8 cellular contexts compared by ENCODE assay signal in genomic region chr21:35051287-35051818, GRCh38. TPM values are rescaled to one million over a fixed set of nuclear protein-coding genes. Genes with fewer than 3 reads are reported as not detected.
DNase-seq lines count a peak whose midpoint lies in the region; ATAC-seq and TF ChIP-seq lines count a peak whose summit lies in the region.

No MANE protein-coding gene starts in this region.

- H3K27ac ChIP-seq in CD8-positive, alpha-beta memory T cell (ENCODE audit: low read depth, low read length): peak overlapping the region; percentile 4
- peak overlapping the region; percentile 30 for H3K27ac ChIP-seq in left ventricle myocardium inferior (replicated peaks)
- H3K27ac ChIP-seq in sigmoid colon: peak overlapping the region in 3 of 4 donors; percentile 69 to 80 (median 79)

- H3K27me3 Mint-ChIP-seq in CD8-positive, alpha-beta memory T cell: peaks cover 0 to 20% of the 10 kb centered on the region in 2 donors

- TF ChIP-seq POLR2A in sigmoid colon (IDR thresholded peaks at IDR 0.05): no peak

- H3K4me3 Mint-ChIP-seq in CD8-positive, alpha-beta memory T cell: peak overlapping the region; percentile 52 to 98 (median 97)

- H3K36me3 ChIP-seq in CD8-positive, alpha-beta memory T cell (ENCODE audit: insufficient read depth, low read length): no peaks in the 10 kb centered on the region
- H3K36me3 ChIP-seq in left ventricle myocardium inferior (no peaks in the 10 kb centered on the region), sigmoid colon (no peaks in the 10 kb centered on the region)

- H3K4me1 ChIP-seq in CD8-positive, alpha-beta memory T cell (ENCODE audit: insufficient read depth, low read length): peaks cover 43% of the 10 kb centered on the region
- H3K4me1 ChIP-seq in left ventricle myocardium inferior (peaks cover 17% of the 10 kb centered on the region), sigmoid colon (peaks cover 0 to 77% (median 69%) of the 10 kb centered on the region in 4 donors)

- peaks cover 0 to 21% (median 0%) of the 10 kb centered on the region in 3 donors for H3K36me3 Mint-ChIP-seq in CD8-positive, alpha-beta memory T cell
- H3K36me3 Mint-ChIP-seq in activated naive CD4-positive, alpha-beta T cell treated with anti-CD3 and anti-CD28 coated beads, Interleukin-2, amount 50 U/mL, for 72 hours: peaks cover 0 to 16% of the 10 kb centered on the region in 2 donors

- H3K4me3 ChIP-seq in CD8-positive, alpha-beta memory T cell (ENCODE audit: low read length): peak overlapping the region; percentile 2
- H3K4me3 ChIP-seq in left ventricle myocardium inferior: no peak overlapping the region
- H3K4me3 ChIP-seq in sigmoid colon: no peak overlapping the region

- H3K9me3 Mint-ChIP-seq in CD8-positive, alpha-beta memory T cell: peaks cover 0 to 7% (median 2%) of the 10 kb centered on the region in 5 donors
- no peaks in the 10 kb centered on the region for H3K9me3 Mint-ChIP-seq in activated naive CD4-positive, alpha-beta T cell treated with anti-CD3 and anti-CD28 coated beads, Interleukin-2, amount 50 U/mL, for 72 hours

- CTCF ChIA-PET in CD8-positive, alpha-beta memory T cell (lab: Charles Lee): interaction anchor here (0.7 to 7.4 kb wide), 25 partner anchors 8 to 349 kb away, joined by 3 to 83 read pairs (median 4); no protein-coding TSS in a partner anchor

- H3K27ac Mint-ChIP-seq in CD8-positive, alpha-beta memory T cell: peak overlapping the region; percentile 92 to 98 (median 97)
- H3K27ac Mint-ChIP-seq in activated naive CD4-positive, alpha-beta T cell treated with anti-CD3 and anti-CD28 coated beads, Interleukin-2, amount 50 U/mL, for 72 hours: peak overlapping the region; percentile 88 to 99

- H3K9me3 ChIP-seq in CD8-positive, alpha-beta memory T cell (ENCODE audit: low read length): no peaks in the 10 kb centered on the region
- no peaks in the 10 kb centered on the region for H3K9me3 ChIP-seq in left ventricle myocardium inferior (replicated peaks)
- H3K9me3 ChIP-seq in sigmoid colon: no peaks in the 10 kb centered on the region

- no peak for TF ChIP-seq EP300 in sigmoid colon (IDR thresholded peaks at IDR 0.05)

- H3K27me3 ChIP-seq in CD8-positive, alpha-beta memory T cell (ENCODE audit: insufficient read depth, low read length, poor library complexity, severe bottlenecking): no peaks in the 10 kb centered on the region
- H3K27me3 ChIP-seq in left ventricle myocardium inferior (ENCODE audit: low read depth): peaks cover 29% of the 10 kb centered on the region
- H3K27me3 ChIP-seq in sigmoid colon: no peaks in the 10 kb centered on the region

- peak; percentile 69 to 89 (median 81) for DNase-seq in CD8-positive, alpha-beta memory T cell
- DNase-seq in SKM-1 (lab: John Stamatoyannopoulos, UW; ENCODE audit: unreplicated experiment) (peak; percentile 96), left ventricle myocardium inferior (peak; percentile 83), sigmoid colon (peak; percentile 90), hepatic stellate cell (ENCODE audit: low spot score) (no peak)
- peak; percentile 75 to 88 for DNase-seq in activated naive CD4-positive, alpha-beta T cell treated with anti-CD3 and anti-CD28 coated beads, Interleukin-2, amount 50 U/mL, for 72 hours (ENCODE audit: low spot score in 2 of 2)

- H3K4me1 Mint-ChIP-seq in CD8-positive, alpha-beta memory T cell: peaks cover 43 to 48% (median 47%) of the 10 kb centered on the region in 3 donors

- 1 to 12% methylated on average over 12 of the region's 12 CpGs for WGBS in sigmoid colon, 2 donors

- POLR2A ChIA-PET in CD8-positive, alpha-beta memory T cell (lab: Charles Lee): interaction anchor here (0.6 to 2.8 kb wide), 7 partner anchors 11 to 1668 kb away, joined by 4 to 13 read pairs (median 5); no protein-coding TSS in a partner anchor

- TF ChIP-seq CTCF in left ventricle myocardium inferior (IDR thresholded peaks at IDR 0.05; ENCODE audit: borderline replicate concordance): peak; percentile 75
- peak in 2 of 4 experiments; percentile 26 to 34 for TF ChIP-seq CTCF in sigmoid colon (IDR thresholded peaks at IDR 0.05)

- intact Hi-C loops in left ventricle myocardium inferior (cut with micrococcal nuclease) (no loop called here), sigmoid colon (cut with DNase I) (loop anchor here (2.0 to 5.0 kb wide), 5 partner anchors 159 to 976 kb away; no protein-coding TSS in a partner anchor)

- ATAC-seq in HG03571 (IDR thresholded peaks at IDR 0.05; ENCODE audit: unreplicated experiment) (peak; percentile 24), HG02840 (IDR thresholded peaks at IDR 0.05; ENCODE audit: low FRiP score, unreplicated experiment) (no peak)
- ATAC-seq in activated naive CD4-positive, alpha-beta T cell treated with anti-CD3 and anti-CD28 coated beads, Interleukin-2, amount 50 U/mL, for 72 hours: peak; percentile 45 to 49

RNA-seq across cellular contexts. Expression of gene RUNX1, which starts 2.3 kb away (rescaled TPM):
- 10 to 100 TPM; 40.3 to 41.5 TPM for total RNA-seq in CD8-positive, alpha-beta memory T cell
- 22.0 TPM for polyA plus RNA-seq in CD8-positive, alpha-beta memory T cell
- total RNA-seq in activated naive CD4-positive, alpha-beta T cell treated with anti-CD3 and anti-CD28 coated beads, Interleukin-2, amount 50 U/mL, for 72 hours: 10 to 100 TPM; 44.9 to 80.4 TPM
- total RNA-seq in left ventricle myocardium inferior (1.5 TPM), sigmoid colon (10 to 100 TPM in 1 of 4 donors, 1 to 10 TPM in 3; 5.7 to 23.3 (median 8.4) TPM)
- 10 to 100 TPM in 1 of 3 donors, 1 to 10 TPM in 2; 2.8 to 11.9 (median 4.2) TPM for polyA plus RNA-seq in sigmoid colon

Comparison
In these comparisons a context has a peak if more than half of its experiments do, and no peak if none do; other contexts are left out.
1. H3K27ac ChIP-seq: peak in every context shown above with its lines; median percentile 79 in sigmoid colon; 30 in left ventricle myocardium inferior; 4 in CD8-positive, alpha-beta memory T cell.